ENCODE assay signal across 8 cellular contexts in the genomic region with DNA sequence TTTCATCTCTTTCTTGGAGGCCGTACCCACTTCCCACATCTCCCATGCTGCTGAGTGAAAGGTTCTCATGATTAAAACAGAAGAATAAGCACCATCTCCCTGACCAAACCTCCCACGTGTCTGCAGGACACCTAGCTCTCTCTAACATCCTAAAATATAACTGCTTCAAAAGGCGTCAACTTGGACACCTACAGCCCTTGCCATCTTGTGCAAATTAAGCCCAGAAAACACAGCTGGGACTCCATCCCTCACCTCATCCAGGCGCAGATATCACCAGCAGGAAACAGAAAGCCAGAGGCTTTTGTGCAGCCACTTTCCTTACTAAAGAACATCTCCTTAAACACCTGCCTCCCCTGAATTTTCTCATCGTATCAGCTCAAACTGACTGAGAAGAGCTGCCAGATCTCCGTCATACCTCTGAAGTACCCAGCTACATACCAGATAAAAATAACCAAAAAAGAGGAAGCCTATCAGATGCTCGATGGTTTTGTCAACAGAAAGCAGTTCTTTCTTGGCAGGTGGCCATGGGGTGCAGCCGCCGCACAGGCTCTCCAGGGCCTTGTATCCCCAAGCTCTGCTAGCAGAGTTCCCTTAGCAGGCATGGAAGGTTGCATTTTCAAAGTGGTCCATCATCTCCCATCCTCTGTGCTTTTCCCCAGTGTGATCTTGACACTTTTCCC. TPM values are rescaled to one million over a fixed set of nuclear protein-coding genes. Genes with fewer than 3 reads are reported as not detected.
DNase-seq lines count a peak whose midpoint lies in the region; ATAC-seq and TF ChIP-seq lines count a peak whose summit lies in the region.

No MANE protein-coding gene starts in this region.

- DNase-seq in activated CD8-positive, alpha-beta memory T cell treated with anti-CD3 and anti-CD28 coated beads, Interleukin-2, amount 50 U/mL, for 48 hours, result peak; percentile 26
- DNase-seq in activated CD8-positive, alpha-beta memory T cell treated with anti-CD3 and anti-CD28 coated beads for 24 hours, result no peak
- DNase-seq in adrenal gland (peak in 6 of 7 donors; percentile 17 to 56 (median 26)), transverse colon (peak; percentile 27), cerebellar cortex (ENCODE audit: low spot score) (no peak), psoas muscle (no peak)

- ATAC-seq in HG03565 (IDR thresholded peaks at IDR 0.05; ENCODE audit: unreplicated experiment), result peak; percentile 71
- ATAC-seq in HG03039 (IDR thresholded peaks at IDR 0.05; ENCODE audit: unreplicated experiment), result no peak
- ATAC-seq in psoas muscle, result no peak

- no peak for TF ChIP-seq CTCF in adrenal gland (IDR thresholded peaks at IDR 0.05)
- no peak for TF ChIP-seq CTCF in transverse colon (IDR thresholded peaks at IDR 0.05)
- TF ChIP-seq CTCF in psoas muscle (IDR thresholded peaks at IDR 0.05), result no peak

- no peak overlapping the region for H3K27ac ChIP-seq in adrenal gland
- H3K27ac ChIP-seq in transverse colon, result no peak overlapping the region
- no peak overlapping the region for H3K27ac ChIP-seq in psoas muscle

- H3K4me3 ChIP-seq in adrenal gland (no peak overlapping the region), transverse colon (no peak overlapping the region), psoas muscle (no peak overlapping the region)

- no peaks in the 10 kb centered on the region for H3K4me1 ChIP-seq in adrenal gland (replicated peaks in 1 of 2)
- H3K4me1 ChIP-seq in transverse colon, result no peaks in the 10 kb centered on the region
- H3K4me1 ChIP-seq in psoas muscle, result peaks cover 5% of the 10 kb centered on the region

- TF ChIP-seq EP300 in transverse colon (IDR thresholded peaks at IDR 0.05; ENCODE audit: low read depth), result no peak

- no peaks in the 10 kb centered on the region for H3K27me3 ChIP-seq in adrenal gland
- H3K27me3 ChIP-seq in transverse colon, result no peaks in the 10 kb centered on the region
- no peaks in the 10 kb centered on the region for H3K27me3 ChIP-seq in psoas muscle (ENCODE audit: insufficient read depth in 3 of 3, low read length in 2 of 3)

- H3K9me3 ChIP-seq in adrenal gland (replicated peaks in 1 of 3), result no peaks in the 10 kb centered on the region
- no peaks in the 10 kb centered on the region for H3K9me3 ChIP-seq in transverse colon
- H3K9me3 ChIP-seq in psoas muscle, result no peaks in the 10 kb centered on the region

- H3K36me3 ChIP-seq in adrenal gland (replicated peaks in 1 of 2) (no peaks in the 10 kb centered on the region), transverse colon (no peaks in the 10 kb centered on the region), psoas muscle (ENCODE audit: insufficient read depth in 1 of 2, low read depth in 1 of 2) (no peaks in the 10 kb centered on the region)

- in situ Hi-C loops in transverse colon (cut with MboI; ENCODE audit: low pct_ligation_motif_present in 1 of 4, low pct_unique_long_range_greater_than_20kb in 1 of 4, low sequenced_read_pairs in 3 of 4), result no loop called here

- TF ChIP-seq POLR2A in adrenal gland (IDR thresholded peaks at IDR 0.05) (no peak), transverse colon (IDR thresholded peaks at IDR 0.05) (no peak)

- WGBS in adrenal gland, 4 donors, result 65 to 75% (median 70%) methylated on average over 9 of the region's 9 CpGs
- WGBS in transverse colon (ENCODE audit: low coverage in 1 of 2), 2 donors, result 42 to 83% methylated on average over 3 to 9 of the region's 9 CpGs
- WGBS in psoas muscle, 3 donors, result 70 to 77% (median 77%) methylated on average over 9 of the region's 9 CpGs

- intact Hi-C loops in adrenal gland (cut with DNase I) (no loop called here), transverse colon (cut with DNase I; ENCODE audit: low total_unique reads) (no loop called here), psoas muscle (cut with DNase I) (no loop called here)

RNA-seq across cellular contexts. Expression of a gene that starts 28.8 kb away (rescaled TPM):
- total RNA-seq in adrenal gland (1 to 10 TPM; 2.2 to 6.7 (median 3.2) TPM), transverse colon (10 to 100 TPM in 1 of 4 donors, 1 to 10 TPM in 3; 5.0 to 12.7 (median 8.3) TPM), psoas muscle (1 to 10 TPM; 2.1 to 4.3 (median 3.2) TPM)
- polyA plus RNA-seq in adrenal gland (1 to 10 TPM in 2 of 3 donors, under 1 TPM in 1; 0.67 to 2.7 (median 1.3) TPM), psoas muscle (1 to 10 TPM in 2 of 3 donors, under 1 TPM in 1; 0.44 to 1.8 (median 1.1) TPM)

Comparison
In these comparisons a context has a peak if more than half of its experiments do, and no peak if none do; other contexts are left out.
1. DNase-seq: peak in activated CD8-positive, alpha-beta memory T cell treated with anti-CD3 and anti-CD28 coated beads, Interleukin-2, amount 50 U/mL, for 48 hours (single experiment), adrenal gland (6 of 7) and transverse colon (single experiment); none in activated CD8-positive, alpha-beta memory T cell treated with anti-CD3 and anti-CD28 coated beads for 24 hours (single experiment), cerebellar cortex (single experiment) and psoas muscle (0 of 2).